8 cellular contexts compared by ENCODE assay signal in genomic region chr1:66271216-66271903, GRCh38.
DNase-seq lines count a peak whose midpoint lies in the region; ATAC-seq and FAIRE-seq lines count a peak whose summit lies in the region.

No MANE protein-coding gene starts in this region.

- no peak overlapping the region for H3K4me3 ChIP-seq in MG63
- no peak overlapping the region for H3K4me3 ChIP-seq in mesodermal cell (ENCODE audit: extremely low read depth, insufficient read depth, low read length, poor library complexity, severe bottlenecking)

- peaks cover 69% of the 10 kb centered on the region for H3K4me1 Mint-ChIP-seq in stimulated activated naive CD8-positive, alpha-beta T cell treated with anti-CD3 and anti-CD28 coated beads, Interleukin-15, amount 100 ng/mL, for 72 hours

- 10 to 17% methylated on average over 1 to 2 of the region's 8 CpGs for WGBS in mesodermal cell (ENCODE audit: insufficient coverage in 2 of 2), 2 experiments

- H3K27me3 ChIP-seq in MG63 = no peaks in the 10 kb centered on the region

- no peaks in the 10 kb centered on the region for H3K9me3 Mint-ChIP-seq in stimulated activated naive CD8-positive, alpha-beta T cell treated with anti-CD3 and anti-CD28 coated beads, Interleukin-15, amount 100 ng/mL, for 72 hours

- DNase-seq in ELF-1 (ENCODE audit: low read depth, low spot score) (peak; percentile 38), MG63 (peak; percentile 90), epidermal melanocyte (ENCODE audit: insufficient read length, low spot score) (peak; percentile 79), NCI-H524 (lab: John Stamatoyannopoulos, UW) (no peak)
- DNase-seq in stimulated activated naive CD8-positive, alpha-beta T cell treated with anti-CD3 and anti-CD28 coated beads, Interleukin-15, amount 100 ng/mL, for 72 hours = peak; percentile 42 to 69

- peaks cover 33% of the 10 kb centered on the region for H3K4me1 ChIP-seq in mesodermal cell (ENCODE audit: control insufficient read depth, insufficient read depth, low read length, poor library complexity, severe bottlenecking)

- no peaks in the 10 kb centered on the region for H3K27me3 Mint-ChIP-seq in stimulated activated naive CD8-positive, alpha-beta T cell treated with anti-CD3 and anti-CD28 coated beads, Interleukin-15, amount 100 ng/mL, for 72 hours

- FAIRE-seq in TTC549 (lab: Jason Lieb, UNC) = peak; percentile 99

- ATAC-seq in stimulated activated naive CD8-positive, alpha-beta T cell treated with anti-CD3 and anti-CD28 coated beads, Interleukin-15, amount 100 ng/mL, for 72 hours = peak; percentile 56
- ATAC-seq in HG02571 (IDR thresholded peaks at IDR 0.05; ENCODE audit: unreplicated experiment) = no peak

- H3K27ac ChIP-seq in mesodermal cell (ENCODE audit: low read depth, low read length, severe bottlenecking) = peak overlapping the region; percentile 94

- H3K4me3 Mint-ChIP-seq in stimulated activated naive CD8-positive, alpha-beta T cell treated with anti-CD3 and anti-CD28 coated beads, Interleukin-15, amount 100 ng/mL, for 72 hours = peak overlapping the region; percentile 6 to 52

- H3K27ac Mint-ChIP-seq in stimulated activated naive CD8-positive, alpha-beta T cell treated with anti-CD3 and anti-CD28 coated beads, Interleukin-15, amount 100 ng/mL, for 72 hours = peak overlapping the region in 1 of 2 donors; percentile 32

- H3K9me3 ChIP-seq in MG63 (no peaks in the 10 kb centered on the region; the same call in 1 of the 2 replicates), mesodermal cell (ENCODE audit: control insufficient read depth, low read length) (no peaks in the 10 kb centered on the region)

- peaks cover 7% of the 10 kb centered on the region; the same call in 1 of the 2 replicates for H3K36me3 ChIP-seq in MG63
- no peaks in the 10 kb centered on the region for H3K36me3 ChIP-seq in mesodermal cell (ENCODE audit: control insufficient read depth, insufficient read depth, low read length)

Comparison
In these comparisons a context has a peak if more than half of its experiments do, and no peak if none do; other contexts are left out.
1. DNase-seq: peak in ELF-1 (single experiment), MG63 (single experiment), epidermal melanocyte (single experiment) and stimulated activated naive CD8-positive, alpha-beta T cell treated with anti-CD3 and anti-CD28 coated beads, Interleukin-15, amount 100 ng/mL, for 72 hours (2 of 2); none in NCI-H524 (0 of 2).